In the genomic region with DNA sequence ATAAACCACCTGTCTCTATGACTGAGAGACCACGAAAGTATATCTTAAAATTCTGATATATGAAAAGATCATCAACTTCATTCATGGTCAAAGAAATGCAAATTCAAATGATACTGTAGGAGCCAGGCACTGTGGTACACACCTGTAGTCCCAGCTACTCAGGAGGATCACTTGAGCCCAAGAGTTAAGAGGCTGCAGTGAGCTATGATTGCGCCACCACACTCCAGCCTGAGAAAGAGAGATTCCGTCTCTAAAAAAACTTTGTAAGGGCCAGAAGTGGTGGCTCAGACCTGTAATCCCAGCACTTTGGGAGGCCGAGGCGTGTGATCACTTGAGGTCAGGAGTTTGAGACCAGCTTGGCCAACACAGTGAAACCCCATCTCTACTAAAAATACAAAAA, we compare ENCODE assay signal across 2 cellular contexts.
A peak's percentile ranks its signal among the peaks of the same experiment; 100 is the strongest.
TF ChIP-seq lines count a peak whose summit lies in the region.

No MANE protein-coding gene starts in this region.

TF ChIP-seq in HepG2, 621 proteins besides CTCF, POLR2A, EP300 and RAD21:
- TF ChIP-seq CEBPG (CRISPR knock-in tag; IDR thresholded peaks at IDR 0.05) (0 out of 2 replicates have a peak, but pooled peaks have one; percentile 17), CEBPB (IDR thresholded peaks at IDR 0.05; ENCODE audit: borderline replicate concordance, low read depth, low read length) (peak; percentile 26; the same call in 1 of the 2 replicates), SP2 (CRISPR knock-in tag; IDR thresholded peaks at IDR 0.05) (no peak)
TF ChIP-seq in HepG2: peak in this region for 2.

TF ChIP-seq in K562, 482 proteins besides CTCF, POLR2A, EP300 and RAD21:
- TF ChIP-seq, protein P1, sequence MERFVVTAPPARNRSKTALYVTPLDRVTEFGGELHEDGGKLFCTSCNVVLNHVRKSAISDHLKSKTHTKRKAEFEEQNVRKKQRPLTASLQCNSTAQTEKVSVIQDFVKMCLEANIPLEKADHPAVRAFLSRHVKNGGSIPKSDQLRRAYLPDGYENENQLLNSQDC (CRISPR knock-in tag; IDR thresholded peaks at IDR 0.05) = no peak
- TF ChIP-seq GTF2E2 (tag; IDR thresholded peaks at IDR 0.05) (no peak), CEBPB (tag; IDR thresholded peaks at IDR 0.05) (peak; percentile 77), ZNF830 (CRISPR knock-in tag; IDR thresholded peaks at IDR 0.05) (no peak), NR1H2 (CRISPR knock-in tag; IDR thresholded peaks at IDR 0.05) (no peak), LCOR (CRISPR knock-in tag; IDR thresholded peaks at IDR 0.05) (no peak), CCAR2 (IDR thresholded peaks at IDR 0.05; ENCODE audit: low read depth, low read length) (no peak)
- TF ChIP-seq, protein P2, sequence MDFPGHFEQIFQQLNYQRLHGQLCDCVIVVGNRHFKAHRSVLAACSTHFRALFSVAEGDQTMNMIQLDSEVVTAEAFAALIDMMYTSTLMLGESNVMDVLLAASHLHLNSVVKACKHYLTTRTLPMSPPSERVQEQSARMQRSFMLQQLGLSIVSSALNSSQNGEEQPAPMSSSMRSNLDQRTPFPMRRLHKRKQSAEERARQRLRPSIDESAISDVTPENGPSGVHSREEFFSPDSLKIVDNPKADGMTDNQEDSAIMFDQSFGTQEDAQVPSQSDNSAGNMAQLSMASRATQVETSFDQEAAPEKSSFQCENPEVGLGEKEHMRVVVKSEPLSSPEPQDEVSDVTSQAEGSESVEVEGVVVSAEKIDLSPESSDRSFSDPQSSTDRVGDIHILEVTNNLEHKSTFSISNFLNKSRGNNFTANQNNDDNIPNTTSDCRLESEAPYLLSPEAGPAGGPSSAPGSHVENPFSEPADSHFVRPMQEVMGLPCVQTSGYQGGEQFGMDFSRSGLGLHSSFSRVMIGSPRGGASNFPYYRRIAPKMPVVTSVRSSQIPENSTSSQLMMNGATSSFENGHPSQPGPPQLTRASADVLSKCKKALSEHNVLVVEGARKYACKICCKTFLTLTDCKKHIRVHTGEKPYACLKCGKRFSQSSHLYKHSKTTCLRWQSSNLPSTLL (IDR thresholded peaks at IDR 0.05) = no peak
